8 cellular contexts compared by ENCODE assay signal in genomic region chr6:160930547-160931377, GRCh38.
DNase-seq lines count a peak whose midpoint lies in the region; ATAC-seq, FAIRE-seq and TF ChIP-seq lines count a peak whose summit lies in the region.

No MANE protein-coding gene starts in this region.

- FAIRE-seq in keratinocyte (lab: Jason Lieb, UNC) = peak; percentile 81

- H3K27ac Mint-ChIP-seq in HFFc6 (no peak overlapping the region), activated B cell treated with CpG ODN at 0.5 μM for 24 hours (no peak overlapping the region)

- H3K9me3 ChIP-seq in keratinocyte (ENCODE audit: control insufficient read depth, low read depth, low read length) = no peaks in the 10 kb centered on the region

- peak overlapping the region; percentile 42 for H3K9ac ChIP-seq in keratinocyte (ENCODE audit: control insufficient read depth, extremely low read depth, insufficient read depth, low read length)

- intact Hi-C loops in activated B cell treated with CpG ODN at 0.5 μM for 24 hours (cut with micrococcal nuclease) = loop anchor here (1.0 to 2.0 kb wide), 3 partner anchors 198 to 444 kb away; no protein-coding TSS in a partner anchor

- CTCF ChIA-PET in activated B cell treated with CpG ODN at 0.5 μM for 24 hours (lab: Charles Lee) = interaction anchor here (0.7 to 9.8 kb wide), 8 partner anchors 8 to 442 kb away, joined by 3 to 139 read pairs (median 3); no protein-coding TSS in a partner anchor

- ATAC-seq in activated B cell treated with CpG ODN at 0.5 μM for 24 hours (ENCODE audit: low read depth) = no peak

- peaks cover 13% of the 10 kb centered on the region for H3K27me3 Mint-ChIP-seq in HFFc6 (ENCODE audit: insufficient read depth)
- H3K27me3 Mint-ChIP-seq in activated B cell treated with CpG ODN at 0.5 μM for 24 hours = peaks cover 33% of the 10 kb centered on the region

- H3K4me1 ChIP-seq in keratinocyte (ENCODE audit: control insufficient read depth, extremely low read depth, insufficient read depth, low read length) = no peaks in the 10 kb centered on the region

- H2AFZ ChIP-seq in keratinocyte (ENCODE audit: control insufficient read depth, low read length) = peak overlapping the region; percentile 67

- peak overlapping the region; percentile 83 for H3K4me3 Mint-ChIP-seq in HFFc6
- no peak overlapping the region for H3K4me3 Mint-ChIP-seq in activated B cell treated with CpG ODN at 0.5 μM for 24 hours

- no peak overlapping the region for H3K27ac ChIP-seq in keratinocyte (ENCODE audit: control insufficient read depth, insufficient read depth, low read length)

- no peaks in the 10 kb centered on the region for H3K36me3 ChIP-seq in keratinocyte (ENCODE audit: control insufficient read depth in 2 of 2, extremely low read depth in 1 of 2, insufficient read depth in 2 of 2, low read length in 2 of 2)

- dilution Hi-C loops in keratinocyte (cut with MboI; ENCODE audit: extremely low pct_ligation_motif_present, low sequenced_read_pairs) = no loop called here

- H3K27me3 ChIP-seq in keratinocyte (ENCODE audit: control insufficient read depth, extremely low read depth, insufficient read depth, low read length) = no peaks in the 10 kb centered on the region

- H4K20me1 ChIP-seq in keratinocyte (ENCODE audit: control insufficient read depth, extremely low read depth, insufficient read depth, low read length) = no peaks in the 10 kb centered on the region

- H3K4me1 Mint-ChIP-seq in HFFc6 (ENCODE audit: low read depth) (peaks cover 6% of the 10 kb centered on the region; the same call in 1 of the 2 replicates), activated B cell treated with CpG ODN at 0.5 μM for 24 hours (peaks cover 4% of the 10 kb centered on the region)

- H3K36me3 Mint-ChIP-seq in HFFc6 (ENCODE audit: low read depth) = no peaks in the 10 kb centered on the region
- H3K36me3 Mint-ChIP-seq in activated B cell treated with CpG ODN at 0.5 μM for 24 hours (ENCODE audit: low read depth) = no peaks in the 10 kb centered on the region

- no peaks in the 10 kb centered on the region for H3K9me3 Mint-ChIP-seq in HFFc6
- no peaks in the 10 kb centered on the region for H3K9me3 Mint-ChIP-seq in activated B cell treated with CpG ODN at 0.5 μM for 24 hours

- TF ChIP-seq CTCF in GM12864 (IDR thresholded peaks at IDR 0.05; ENCODE audit: low read depth, low read length, missing control alignments) (peak; percentile 91), HFFc6 (IDR thresholded peaks at IDR 0.05) (peak; percentile 97), activated B cell treated with CpG ODN at 0.5 μM for 24 hours (IDR thresholded peaks at IDR 0.05) (no peak), keratinocyte (optimal IDR thresholded peaks at IDR 0.05 in 1 of 3, IDR thresholded peaks at IDR 0.05 in 1 of 3, conservative IDR thresholded peaks at IDR 0.05 in 1 of 3; ENCODE audit: extremely low read depth in 1 of 3, insufficient read depth in 2 of 3, low read length in 3 of 3) (peak; percentile 80 to 98 (median 94))

- peak overlapping the region; percentile 71 for H3K4me2 ChIP-seq in keratinocyte (ENCODE audit: control insufficient read depth, extremely low read depth, insufficient read depth, low read depth, low read length)

- H3K4me3 ChIP-seq in GM12864 (ENCODE audit: low read depth, low read length) = peak overlapping the region; percentile 40
- peak overlapping the region; percentile 15 to 55 (median 41) for H3K4me3 ChIP-seq in keratinocyte (ENCODE audit: control insufficient read depth in 2 of 3, extremely low read depth in 1 of 3, insufficient read depth in 2 of 3, low read depth in 1 of 3, low read length in 3 of 3)

- POLR2A ChIA-PET in activated B cell treated with CpG ODN at 0.5 μM for 24 hours (lab: Charles Lee) = no interaction called here

- no peaks in the 10 kb centered on the region for H3K79me2 ChIP-seq in keratinocyte (ENCODE audit: control insufficient read depth, insufficient read depth, low read length)

- H3K9me1 ChIP-seq in keratinocyte (ENCODE audit: control insufficient read depth, extremely low read depth, insufficient read depth, low read length) = no peaks in the 10 kb centered on the region

- DNase-seq in GM12864 (ENCODE audit: low read depth) (no peak), HFFc6 (peak; percentile 66), NCI-H1092 (lab: John Stamatoyannopoulos, UW) (peak; percentile 35), activated B cell treated with CpG ODN at 0.5 μM for 24 hours (peak; percentile 39), keratinocyte (ENCODE audit: low read depth, low spot score) (peak; percentile 9), NOMO-1 (lab: John Stamatoyannopoulos, UW; ENCODE audit: unreplicated experiment in 2 of 2) (no peak)
- peak; percentile 40 for DNase-seq in central memory CD4-positive, alpha-beta T cell
- peak; percentile 23 to 43 for DNase-seq in stimulated activated CD4-positive, alpha-beta T cell treated with anti-CD3 and anti-CD28 coated beads, Interleukin-12 subunit alpha, Interleukin-12 subunit beta, amount 100 ng/mL, for 24 hours (ENCODE audit: low read depth in 2 of 2)

Comparison
In these comparisons a context has a peak if more than half of its experiments do, and no peak if none do; other contexts are left out.
1. DNase-seq: peak in HFFc6 (single experiment), NCI-H1092 (single experiment), activated B cell treated with CpG ODN at 0.5 μM for 24 hours (single experiment), central memory CD4-positive, alpha-beta T cell (single experiment), keratinocyte (single experiment) and stimulated activated CD4-positive, alpha-beta T cell treated with anti-CD3 and anti-CD28 coated beads, Interleukin-12 subunit alpha, Interleukin-12 subunit beta, amount 100 ng/mL, for 24 hours (2 of 2); none in GM12864 (single experiment) and NOMO-1 (0 of 2).